ENCODE assay signal across 19 cellular contexts in genomic region chr6:145483191-145483996, GRCh38.
DNase-seq lines count a peak whose midpoint lies in the region; ATAC-seq, FAIRE-seq and TF ChIP-seq lines count a peak whose summit lies in the region.
"Had no signal": no experiment of that assay in that cellular context is flagged by ENCODE, and none has a peak within 500 bp of the region (broad histone marks: within the 10 kb centered on the region; RNA-seq: fewer than 3 reads in every experiment).

No MANE protein-coding gene starts in this region.

- no peak for TF ChIP-seq EP300 in K562 (IDR thresholded peaks at IDR 0.05; ENCODE audit: low read length)

- CTCF ChIA-PET in K562 (lab: Yijun Ruan, JAX; ENCODE audit: low intra/inter-chr PET ratio), result no interaction called here

- no peak overlapping the region for H3K9ac ChIP-seq in K562 (ENCODE audit: insufficient read depth in 1 of 2, low read depth in 2 of 2, low read length in 2 of 2)

- no peak for ATAC-seq in K562

- in situ Hi-C loops in Caki2 (cut with HindIII; ENCODE audit: low pct_unique_long_range_greater_than_20kb, low sequenced_read_pairs), result no loop called here
- in situ Hi-C loops in K562 (cut with MboI), result no loop called here
- in situ Hi-C loops in GM13976 (cut with MboI; ENCODE audit: low sequenced_read_pairs, unreplicated experiment), result no loop called here

- DNase-seq in Caki2 (ENCODE audit: low read depth) (peak; percentile 30), LoVo (ENCODE audit: low spot score) (peak; percentile 13), K562 (ENCODE audit: extremely low read depth in 1 of 4, low spot score in 3 of 4) (no peak), kidney epithelial cell (ENCODE audit: low read depth) (peak; percentile 63), GM13976 (ENCODE audit: low spot score) (no peak), posterior cingulate gyrus (no peak), islet precursor cell (no peak), CD14-positive monocyte (ENCODE audit: low spot score) (no peak)
- DNase-seq: activated CD4-positive, alpha-beta memory T cell treated with anti-CD3 and anti-CD28 coated beads for 36 hours; amniotic stem cell; COR-L47; KBM-7; mesendoderm; SHP77 treated with DMSO at 0.1 percent for 48 hours; stimulated activated naive CD4-positive, alpha-beta T cell had no signal

- POLR2A ChIA-PET in K562 (lab: Yijun Ruan, JAX), result interaction anchor here (0.7 kb wide), 1 partner anchor 12 kb away, joined by 4 read pairs; no protein-coding TSS in a partner anchor

- no peaks in the 10 kb centered on the region for H3K4me1 Mint-ChIP-seq in CD14-positive monocyte

- TF ChIP-seq POLR2A in K562 (conservative IDR thresholded peaks at IDR 0.05), result no peak

- H3K4me3 Mint-ChIP-seq in CD14-positive monocyte, result no peak overlapping the region
- H3K4me3 Mint-ChIP-seq: activated CD4-positive, alpha-beta memory T cell treated with anti-CD3 and anti-CD28 coated beads for 36 hours; activated T-helper 1 cell treated with anti-CD3 and anti-CD28 coated beads, Interleukin-12 subunit alpha, Interleukin-12 subunit beta, Interleukin-2, Interleukin-4 antibody, amounts not matched to agents 30 ng/mL and 10 ng/mL and 1 ng/mL, durations not matched to agents 14 hours and 24 hours and 36 hours; dendritic cell treated with granulocyte-macrophage colony-stimulating factor and Interleukin-4, amounts not matched to agents 40 ng/mL and 50 ng/mL, for 4 days had no signal

- no peak for FAIRE-seq in K562 (lab: Jason Lieb, UNC)
- FAIRE-seq: TTC549 had no signal

- H3K79me2 ChIP-seq in K562 (ENCODE audit: control insufficient read depth, insufficient read depth, low read length), result no peaks in the 10 kb centered on the region

- intact Hi-C loops in K562 (cut with micrococcal nuclease) (no loop called here), posterior cingulate gyrus (cut with DNase I) (no loop called here), CD14-positive monocyte (cut with micrococcal nuclease) (no loop called here)

- 0% methylated on average over 1 of the region's 1 CpG for WGBS in K562 (ENCODE audit: insufficient coverage, low coverage, missing lambda C conversion rate)

- H4K20me1 ChIP-seq in K562 (replicated peaks; ENCODE audit: control insufficient read depth, insufficient read depth, low read length), result no peaks in the 10 kb centered on the region

- no peak for TF ChIP-seq RAD21 in K562 (CRISPR knock-in tag; conservative IDR thresholded peaks at IDR 0.05 in 1 of 2, IDR thresholded peaks at IDR 0.05 in 1 of 2)

- H3K9me3 ChIP-seq in K562 (replicated peaks; ENCODE audit: control insufficient read depth, insufficient read depth, low read depth, low read length), result peaks cover 7% of the 10 kb centered on the region; the same call in 1 of the 2 replicates
- H3K9me3 ChIP-seq: vagina had no signal

- H3K9me3 Mint-ChIP-seq in CD14-positive monocyte, result peaks cover 0 to 10% (median 3%) of the 10 kb centered on the region in 7 donors
- H3K9me3 Mint-ChIP-seq: activated T-helper 1 cell treated with anti-CD3 and anti-CD28 coated beads, Interleukin-12 subunit alpha, Interleukin-12 subunit beta, Interleukin-2, Interleukin-4 antibody, amounts not matched to agents 30 ng/mL and 10 ng/mL and 1 ng/mL, durations not matched to agents 14 hours and 24 hours and 36 hours had no signal

- no peak overlapping the region for H3K4me3 ChIP-seq in K562
- H3K4me3 ChIP-seq in kidney epithelial cell (ENCODE audit: low read depth, low read length), result no peak overlapping the region
- H3K4me3 ChIP-seq: vagina had no signal

- no peaks in the 10 kb centered on the region for H3K36me3 ChIP-seq in K562 (ENCODE audit: control insufficient read depth, insufficient read depth, low read length)
- no peaks in the 10 kb centered on the region for H3K36me3 ChIP-seq in kidney epithelial cell (ENCODE audit: control insufficient read depth, insufficient read depth, low read length)
- H3K36me3 ChIP-seq: vagina had no signal

- no peaks in the 10 kb centered on the region for H3K9me1 ChIP-seq in K562 (ENCODE audit: control insufficient read depth, insufficient read depth, low read length)

- no peak overlapping the region for H3K4me2 ChIP-seq in K562 (ENCODE audit: insufficient read depth, low read length)

- peaks cover 0 to 2% (median 0%) of the 10 kb centered on the region in 3 donors for H3K27me3 Mint-ChIP-seq in CD14-positive monocyte (ENCODE audit: low read depth in 3 of 3)
- H3K27me3 Mint-ChIP-seq: activated CD4-positive, alpha-beta memory T cell treated with anti-CD3 and anti-CD28 coated beads for 36 hours; dendritic cell treated with granulocyte-macrophage colony-stimulating factor and Interleukin-4, amounts not matched to agents 40 ng/mL and 50 ng/mL, for 4 days had no signal

- TF ChIP-seq CTCF in K562 (IDR thresholded peaks at IDR 0.05 in 2 of 3, conservative IDR thresholded peaks at IDR 0.05 in 1 of 3; ENCODE audit: insufficient read depth in 2 of 3, low read depth in 1 of 3, low read length in 3 of 3) (no peak), kidney epithelial cell (IDR thresholded peaks at IDR 0.05; ENCODE audit: insufficient read depth, low read length, poor library complexity, severe bottlenecking) (no peak), GM13976 (IDR thresholded peaks at IDR 0.05; ENCODE audit: borderline replicate concordance, control extremely low read depth, extremely low read depth, insufficient read depth, missing control alignments) (no peak), CD14-positive monocyte (IDR thresholded peaks at IDR 0.05) (no peak)

- no TSS peak for BruUV-seq in K562 (replicated peaks; lab: Mats Ljungman, UMichigan)

- no peak overlapping the region for H3K27ac Mint-ChIP-seq in CD14-positive monocyte
- H3K27ac Mint-ChIP-seq: activated CD4-positive, alpha-beta memory T cell treated with anti-CD3 and anti-CD28 coated beads for 36 hours; activated T-helper 1 cell treated with anti-CD3 and anti-CD28 coated beads, Interleukin-12 subunit alpha, Interleukin-12 subunit beta, Interleukin-2, Interleukin-4 antibody, amounts not matched to agents 30 ng/mL and 10 ng/mL and 1 ng/mL, durations not matched to agents 14 hours and 24 hours and 36 hours; dendritic cell treated with granulocyte-macrophage colony-stimulating factor and Interleukin-4, amounts not matched to agents 40 ng/mL and 50 ng/mL, for 4 days had no signal

- H3K27ac ChIP-seq in K562 (ENCODE audit: extremely low read depth, low read depth, low read length), result no peak overlapping the region
- H3K27ac ChIP-seq: vagina had no signal

- no peaks in the 10 kb centered on the region for H3K4me1 ChIP-seq in K562 (replicated peaks in 1 of 2; ENCODE audit: control insufficient read depth in 2 of 2, insufficient read depth in 2 of 2, low read length in 2 of 2)
- H3K4me1 ChIP-seq: vagina had no signal

- H2AFZ ChIP-seq in K562 (ENCODE audit: low read depth, low read length), result no peak overlapping the region

- no peaks in the 10 kb centered on the region for H3K36me3 Mint-ChIP-seq in CD14-positive monocyte
- H3K36me3 Mint-ChIP-seq: activated CD4-positive, alpha-beta memory T cell treated with anti-CD3 and anti-CD28 coated beads for 36 hours had no signal

- no peaks in the 10 kb centered on the region for H3K27me3 ChIP-seq in K562 (ENCODE audit: control insufficient read depth in 2 of 2, insufficient read depth in 2 of 2, low read length in 2 of 2)
- no peaks in the 10 kb centered on the region for H3K27me3 ChIP-seq in kidney epithelial cell (ENCODE audit: control insufficient read depth, insufficient read depth, low read length)
- H3K27me3 ChIP-seq: vagina had no signal

TF ChIP-seq in K562, 482 proteins besides CTCF, POLR2A, EP300 and RAD21 (continues in another document):
- TF ChIP-seq, protein P1, sequence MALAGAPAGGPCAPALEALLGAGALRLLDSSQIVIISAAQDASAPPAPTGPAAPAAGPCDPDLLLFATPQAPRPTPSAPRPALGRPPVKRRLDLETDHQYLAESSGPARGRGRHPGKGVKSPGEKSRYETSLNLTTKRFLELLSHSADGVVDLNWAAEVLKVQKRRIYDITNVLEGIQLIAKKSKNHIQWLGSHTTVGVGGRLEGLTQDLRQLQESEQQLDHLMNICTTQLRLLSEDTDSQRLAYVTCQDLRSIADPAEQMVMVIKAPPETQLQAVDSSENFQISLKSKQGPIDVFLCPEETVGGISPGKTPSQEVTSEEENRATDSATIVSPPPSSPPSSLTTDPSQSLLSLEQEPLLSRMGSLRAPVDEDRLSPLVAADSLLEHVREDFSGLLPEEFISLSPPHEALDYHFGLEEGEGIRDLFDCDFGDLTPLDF (CRISPR knock-in tag; IDR thresholded peaks at IDR 0.05), result no peak

Comparison
In these comparisons a context has a peak if more than half of its experiments do, and no peak if none do; other contexts are left out.
1. DNase-seq: peak in Caki2 (single experiment), LoVo (single experiment) and kidney epithelial cell (single experiment); none in K562 (0 of 4), GM13976 (single experiment), posterior cingulate gyrus (0 of 10), islet precursor cell (single experiment) and CD14-positive monocyte (single experiment).